In the genomic region with DNA sequence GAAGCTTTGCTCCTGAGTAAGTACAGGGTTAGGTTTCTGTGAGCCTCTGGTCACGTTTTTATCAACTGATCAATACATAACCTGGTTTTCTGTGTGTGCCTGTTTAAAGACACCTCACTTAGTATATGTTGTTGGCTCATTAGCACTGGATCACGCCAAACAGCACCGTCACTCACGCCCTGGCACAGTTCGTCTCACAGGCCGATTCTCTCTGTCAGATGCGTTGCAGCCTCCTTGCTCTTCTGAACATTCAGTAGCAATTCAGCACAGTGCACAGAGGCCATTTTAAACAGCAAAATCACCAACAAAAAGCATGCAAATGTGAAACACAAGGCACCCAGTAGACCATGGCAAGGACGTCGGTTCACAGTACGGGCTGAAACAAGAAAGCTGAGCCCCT, we compare ENCODE assay signal across 23 cellular contexts.
A peak's percentile ranks its signal among the peaks of the same experiment; 100 is the strongest.
DNase-seq lines count a peak whose midpoint lies in the region; ATAC-seq, FAIRE-seq and TF ChIP-seq lines count a peak whose summit lies in the region.
"Had no signal": no experiment of that assay in that cellular context is flagged by ENCODE, and none has a peak within 500 bp of the region (broad histone marks: within the 10 kb centered on the region; RNA-seq: fewer than 3 reads in every experiment).

No MANE protein-coding gene starts in this region.

- H3K27me3 Mint-ChIP-seq in neural progenitor cell (ENCODE audit: insufficient read depth, low read depth) = peaks cover 8% of the 10 kb centered on the region
- H3K27me3 Mint-ChIP-seq: B cell; CD4-positive, CD25-positive, alpha-beta regulatory T cell had no signal

- H3K23ac ChIP-seq in H1 (ENCODE audit: insufficient read length) = no peak overlapping the region

- CTCF ChIA-PET in H1 (lab: Charles Lee; ENCODE audit: partially characterized antibody) = no interaction called here

- no peak overlapping the region for H4K91ac ChIP-seq in H1 (replicated peaks; ENCODE audit: insufficient read length, low read length)

- H3K9ac ChIP-seq in H1 (replicated peaks in 1 of 4; ENCODE audit: extremely low read depth in 1 of 4, low read depth in 3 of 4, low read length in 3 of 4) (no peak overlapping the region), neural progenitor cell (no peak overlapping the region)
- H3K9ac ChIP-seq: BLaER1, GM23248 had no signal

- H2BK5ac ChIP-seq in H1 (ENCODE audit: low read depth, low read length) = no peak overlapping the region

- peak overlapping the region; percentile 36 for H3K27ac Mint-ChIP-seq in neural progenitor cell
- H3K27ac Mint-ChIP-seq: B cell; CD4-positive, CD25-positive, alpha-beta regulatory T cell; CD8-positive, alpha-beta T cell had no signal

- no peak overlapping the region for H2BK15ac ChIP-seq in H1 (ENCODE audit: low read length)

- no peak overlapping the region for H3K14ac ChIP-seq in H1 (ENCODE audit: insufficient read length)

- H2AK5ac ChIP-seq in H1 (ENCODE audit: low read depth, low read length) = no peak overlapping the region

- H4K8ac ChIP-seq in H1 (ENCODE audit: extremely low read depth, insufficient read depth, low read length) = peak overlapping the region; percentile 14; the same call in 1 of the 2 replicates

- H2BK20ac ChIP-seq in H1 (ENCODE audit: low read length) = no peak overlapping the region

- FAIRE-seq in H1 (lab: Jason Lieb, UNC) = no peak
- FAIRE-seq: A204.1, GM12891, GM18507 had no signal

- H3K36me3 ChIP-seq in H1 (ENCODE audit: control insufficient read depth in 2 of 4, insufficient read depth in 4 of 4, low read length in 3 of 4) = no peaks in the 10 kb centered on the region
- no peaks in the 10 kb centered on the region for H3K36me3 ChIP-seq in neural progenitor cell
- H3K36me3 ChIP-seq: BLaER1 had no signal

- no peak overlapping the region for H3K56ac ChIP-seq in H1 (replicated peaks; ENCODE audit: insufficient read length, low read depth, low read length)

- no peak overlapping the region for H3K18ac ChIP-seq in H1 (ENCODE audit: extremely low read depth, low read length)

- H3K36me3 Mint-ChIP-seq in neural progenitor cell = no peaks in the 10 kb centered on the region
- H3K36me3 Mint-ChIP-seq: CD4-positive, CD25-positive, alpha-beta regulatory T cell; CD8-positive, alpha-beta T cell had no signal

- H4K20me1 ChIP-seq in H1 (replicated peaks in 1 of 2; ENCODE audit: control insufficient read depth in 1 of 2, insufficient read depth in 2 of 2, low read length in 2 of 2) (no peaks in the 10 kb centered on the region), neural progenitor cell (ENCODE audit: low read depth) (no peaks in the 10 kb centered on the region)
- H4K20me1 ChIP-seq: BLaER1 had no signal

- no peak for TF ChIP-seq EP300 in H1 (IDR thresholded peaks at IDR 0.05; ENCODE audit: borderline replicate concordance in 1 of 2, low read depth in 2 of 2, low read length in 2 of 2)

- H3K9me3 ChIP-seq in H1 (ENCODE audit: insufficient read depth in 2 of 2, low read depth in 1 of 2, low read length in 1 of 2) (no peaks in the 10 kb centered on the region), neural progenitor cell (ENCODE audit: low read depth) (no peaks in the 10 kb centered on the region)
- H3K9me3 ChIP-seq: BLaER1, Caco-2 had no signal

- no peak for TF ChIP-seq POLR2A in H1 (IDR thresholded peaks at IDR 0.05; ENCODE audit: control extremely low read depth in 1 of 2, low read depth in 2 of 2, low read length in 2 of 2)

- no peak overlapping the region for H3K4ac ChIP-seq in H1 (replicated peaks; ENCODE audit: insufficient read length, low read depth, low read length)

- no peak overlapping the region for H2AFZ ChIP-seq in H1 (ENCODE audit: low read length)
- H2AFZ ChIP-seq in neural progenitor cell (replicated peaks) = no peak overlapping the region
- H2AFZ ChIP-seq: GM23248 had no signal

- no peak overlapping the region for H2BK12ac ChIP-seq in H1 (ENCODE audit: low read depth, low read length)

- 93% methylated on average over 10 of the region's 10 CpGs; no CpG with 5 or more reads in 1 of the 2 experiments for WGBS in H1 (ENCODE audit: extremely low coverage in 1 of 2, insufficient coverage in 1 of 2, insufficient read length in 1 of 2, insufficient replicate concordance in 2 of 2, low coverage in 1 of 2, low lambda C conversion rate in 2 of 2, missing lambda C conversion rate in 1 of 2), 2 experiments

- H4K5ac ChIP-seq in H1 (ENCODE audit: insufficient read length, low read depth, low read length) = no peak overlapping the region

- no peak overlapping the region for H2BK120ac ChIP-seq in H1 (replicated peaks; ENCODE audit: low read depth, low read length)

- H3K23me2 ChIP-seq in H1 (ENCODE audit: low read depth, low read length) = no peaks in the 10 kb centered on the region

- no peaks in the 10 kb centered on the region for H3F3A ChIP-seq in neural progenitor cell (ENCODE audit: low read depth)

- TF ChIP-seq RAD21 in H1 (IDR thresholded peaks at IDR 0.05 in 1 of 2, conservative IDR thresholded peaks at IDR 0.05 in 1 of 2; ENCODE audit: low read depth in 2 of 2, low read length in 2 of 2) = no peak

- H3K79me1 ChIP-seq in H1 (ENCODE audit: low read depth, low read length) = no peaks in the 10 kb centered on the region

- no peak overlapping the region for H3K4me2 ChIP-seq in H1 (ENCODE audit: insufficient read depth in 1 of 2, low read depth in 2 of 2, low read length in 2 of 2)
- H3K4me2 ChIP-seq in neural progenitor cell = no peak overlapping the region
- H3K4me2 ChIP-seq: BLaER1 had no signal

- TF ChIP-seq CTCF in H1 (IDR thresholded peaks at IDR 0.05; ENCODE audit: control extremely low read depth in 1 of 3, insufficient read depth in 1 of 3, low read depth in 1 of 3, low read length in 3 of 3) = no peak
- TF ChIP-seq CTCF in neural progenitor cell (IDR thresholded peaks at IDR 0.05) = no peak

- no peak overlapping the region for H3K27ac ChIP-seq in H1 (ENCODE audit: low read depth, low read length)
- no peak overlapping the region for H3K27ac ChIP-seq in neural progenitor cell
- H3K27ac ChIP-seq: 22Rv1, BLaER1, C4-2B, GM23248 had no signal

- no peak overlapping the region for H3K4me3 Mint-ChIP-seq in neural progenitor cell
- H3K4me3 Mint-ChIP-seq: B cell; CD4-positive, CD25-positive, alpha-beta regulatory T cell; CD8-positive, alpha-beta T cell; H9 had no signal

- peak; percentile 57 to 76 for DNase-seq in NCI-H526 (lab: John Stamatoyannopoulos, UW)
- no peak for DNase-seq in H1 (ENCODE audit: low read depth in 1 of 2, low spot score in 2 of 2)
- DNase-seq in neural progenitor cell (ENCODE audit: low spot score) = no peak
- DNase-seq in DMS 273 (lab: John Stamatoyannopoulos, UW; ENCODE audit: unreplicated experiment) = no peak
- no peak for DNase-seq in activated naive CD4-positive, alpha-beta T cell treated with anti-CD3 and anti-CD28 coated beads, Interleukin-2, amount 50 U/mL, for 16 hours
- DNase-seq: Caco-2; CD4-positive, CD25-positive, alpha-beta regulatory T cell; CD8-positive, alpha-beta T cell; DMS 273 treated with DMSO at 0.1 percent for 48 hours; DMS79; EL; GDM1; GM23248; H9 had no signal

- H3K27me3 ChIP-seq in H1 (replicated peaks in 1 of 4; ENCODE audit: control insufficient read depth in 3 of 4, extremely low read depth in 1 of 4, insufficient read depth in 3 of 4, low read length in 3 of 4) (no peaks in the 10 kb centered on the region), neural progenitor cell (no peaks in the 10 kb centered on the region)
- H3K27me3 ChIP-seq: BLaER1 had no signal

- H3K4me3 ChIP-seq in H1 (ENCODE audit: extremely low read depth in 1 of 4, insufficient read depth in 2 of 4, low read depth in 3 of 4, low read length in 4 of 4) (no peak overlapping the region), neural progenitor cell (no peak overlapping the region)
- H3K4me3 ChIP-seq: BLaER1, GM23248 had no signal

- no peak for ATAC-seq in GM19395 (IDR thresholded peaks at IDR 0.05; ENCODE audit: unreplicated experiment)
- ATAC-seq: CD8-positive, alpha-beta T cell; HCT116 had no signal

- POLR2A ChIA-PET in H1 (lab: Charles Lee; ENCODE audit: partially characterized antibody) = no interaction called here

- H3K9me3 Mint-ChIP-seq in neural progenitor cell = peaks cover 2% of the 10 kb centered on the region
- H3K9me3 Mint-ChIP-seq: CD8-positive, alpha-beta T cell; H9 had no signal

- 0 out of 7 replicates have a peak, but pooled peaks cover 0 to 1% (median 0%) of the 10 kb centered on the region in 4 experiments for H3K4me1 ChIP-seq in H1 (replicated peaks in 1 of 4; ENCODE audit: control insufficient read depth in 3 of 4, insufficient read depth in 4 of 4, low read length in 3 of 4)
- no peaks in the 10 kb centered on the region for H3K4me1 ChIP-seq in neural progenitor cell
- H3K4me1 ChIP-seq: BLaER1, Caco-2 had no signal

- H3K4me1 Mint-ChIP-seq in neural progenitor cell = peaks cover 18% of the 10 kb centered on the region
- H3K4me1 Mint-ChIP-seq: B cell; CD4-positive, CD25-positive, alpha-beta regulatory T cell had no signal

- H3K79me2 ChIP-seq in H1 (ENCODE audit: control insufficient read depth in 1 of 2, insufficient read depth in 2 of 2, low read length in 2 of 2) (no peaks in the 10 kb centered on the region), neural progenitor cell (ENCODE audit: low read depth) (no peaks in the 10 kb centered on the region)

TF ChIP-seq in H1, 55 proteins besides CTCF, POLR2A, EP300 and RAD21:
- TF ChIP-seq CEBPB (IDR thresholded peaks at IDR 0.05; ENCODE audit: low read depth, low read length) = no peak
- TF ChIP-seq, protein P1, sequence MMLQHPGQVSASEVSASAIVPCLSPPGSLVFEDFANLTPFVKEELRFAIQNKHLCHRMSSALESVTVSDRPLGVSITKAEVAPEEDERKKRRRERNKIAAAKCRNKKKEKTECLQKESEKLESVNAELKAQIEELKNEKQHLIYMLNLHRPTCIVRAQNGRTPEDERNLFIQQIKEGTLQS (IDR thresholded peaks at IDR 0.05; ENCODE audit: insufficient read depth, low read depth, low read length) = no peak
- TF ChIP-seq CHD2 (IDR thresholded peaks at IDR 0.05; ENCODE audit: low read length) = no peak
- TF ChIP-seq RXRA (IDR thresholded peaks at IDR 0.05; ENCODE audit: insufficient read depth, low read depth, low read length) = no peak
- TF ChIP-seq NANOG (IDR thresholded peaks at IDR 0.05; ENCODE audit: insufficient read depth, low read depth, low read length, poor library complexity, severe bottlenecking) = no peak
- no peak for TF ChIP-seq RBBP5 (IDR thresholded peaks at IDR 0.05; ENCODE audit: borderline replicate concordance, low read depth, low read length)
- no peak for TF ChIP-seq CBX8 (IDR thresholded peaks at IDR 0.05; ENCODE audit: borderline replicate concordance, low read depth, low read length)
- no peak for TF ChIP-seq KDM4A (IDR thresholded peaks at IDR 0.05; ENCODE audit: low read depth, low read length, severe bottlenecking)
- TF ChIP-seq KDM1A (IDR thresholded peaks at IDR 0.05; ENCODE audit: borderline replicate concordance, low read length) = no peak
- TF ChIP-seq BACH1 (IDR thresholded peaks at IDR 0.05; ENCODE audit: low read length) = no peak
- no peak for TF ChIP-seq SIX5 (IDR thresholded peaks at IDR 0.05; ENCODE audit: low read depth, low read length)
- no peak for TF ChIP-seq CBX5 (IDR thresholded peaks at IDR 0.05; ENCODE audit: low read depth, low read length)
- no peak for TF ChIP-seq SP4 (IDR thresholded peaks at IDR 0.05; ENCODE audit: low read length)

Comparison
In these comparisons a context has a peak if more than half of its experiments do, and no peak if none do; other contexts are left out.
1. DNase-seq: peak in NCI-H526 (2 of 2); none in H1 (0 of 2), neural progenitor cell (single experiment), DMS 273 (single experiment) and activated naive CD4-positive, alpha-beta T cell treated with anti-CD3 and anti-CD28 coated beads, Interleukin-2, amount 50 U/mL, for 16 hours (single experiment).